20 cellular contexts compared by ENCODE assay signal in the genomic region with DNA sequence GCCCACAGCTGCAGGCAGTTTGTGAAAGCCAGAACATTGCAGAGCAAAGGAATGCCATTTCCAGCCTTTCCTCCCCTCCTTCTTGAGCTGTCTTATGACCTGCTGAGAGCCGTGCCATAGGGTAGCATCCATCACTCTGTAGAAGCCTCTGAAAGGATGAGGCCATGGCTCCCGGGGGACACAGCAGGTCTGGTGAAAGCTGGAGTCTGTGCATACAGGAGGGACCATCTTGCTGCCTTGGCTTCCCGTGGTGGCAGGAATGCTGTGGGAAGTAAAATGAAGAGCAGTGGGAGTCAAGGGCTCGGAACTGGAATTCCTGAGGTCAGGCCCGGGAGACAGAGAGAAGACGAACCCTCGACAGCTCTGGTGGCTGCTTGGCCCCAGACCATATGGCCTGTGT. TPM values are rescaled to one million over a fixed set of nuclear protein-coding genes. Genes with fewer than 3 reads are reported as not detected.
DNase-seq lines count a peak whose midpoint lies in the region; FAIRE-seq and TF ChIP-seq lines count a peak whose summit lies in the region.
"Had no signal": no experiment of that assay in that cellular context is flagged by ENCODE, and none has a peak within 500 bp of the region (broad histone marks: within the 10 kb centered on the region; RNA-seq: fewer than 3 reads in every experiment).

No MANE protein-coding gene starts in this region.

- no peak overlapping the region for H3K9ac ChIP-seq in BLaER1

- no peak for TF ChIP-seq CTCF in sigmoid colon (IDR thresholded peaks at IDR 0.05)

- H4K20me1 ChIP-seq in BLaER1: no peaks in the 10 kb centered on the region

- no peaks in the 10 kb centered on the region for H3K9me3 ChIP-seq in BLaER1
- H3K9me3 ChIP-seq in sigmoid colon: no peaks in the 10 kb centered on the region

- H3K27me3 ChIP-seq in BLaER1: no peaks in the 10 kb centered on the region; the same call in 1 of the 2 replicates
- peaks cover 0 to 2% (median 0%) of the 10 kb centered on the region in 3 donors for H3K27me3 ChIP-seq in sigmoid colon

- H3K4me3 ChIP-seq in BLaER1 (no peak overlapping the region), sigmoid colon (no peak overlapping the region)

- WGBS in sigmoid colon, 2 donors: 74 to 79% methylated on average over 7 of the region's 7 CpGs

- peak overlapping the region; percentile 66 for H3K4me2 ChIP-seq in BLaER1

- no peak for TF ChIP-seq EP300 in sigmoid colon (IDR thresholded peaks at IDR 0.05)

- no peak for TF ChIP-seq POLR2A in sigmoid colon (IDR thresholded peaks at IDR 0.05)
- TF ChIP-seq POLR2A in GM12892 (IDR thresholded peaks at IDR 0.05; ENCODE audit: low read depth, low read length): no peak

- FAIRE-seq in GM12892 (lab: Jason Lieb, UNC): no peak

- H3K36me3 ChIP-seq in BLaER1: no peaks in the 10 kb centered on the region
- H3K36me3 ChIP-seq in sigmoid colon: no peaks in the 10 kb centered on the region

- DNase-seq in SK-MEL-5 (ENCODE audit: low read depth, low spot score): peak; percentile 55
- DNase-seq in fibroblast of peridontal ligament (ENCODE audit: extremely low read depth): peak; percentile 33
- DNase-seq in sigmoid colon: no peak
- no peak for DNase-seq in NCI-H2196 treated with DMSO at 0.1 percent for 48 hours (lab: John Stamatoyannopoulos, UW; ENCODE audit: unreplicated experiment)
- DNase-seq in Kasumi-1 (lab: John Stamatoyannopoulos, UW): no peak
- no peak for DNase-seq in GM12892 (ENCODE audit: insufficient read length)
- no peak for DNase-seq in activated naive CD4-positive, alpha-beta T cell treated with Interleukin-2 at 50 U/mL for 16 hours
- DNase-seq: activated B cell treated with CpG ODN at 0.5 μM for 24 hours; activated CD8-positive, alpha-beta T cell treated with anti-CD3 and anti-CD28 coated beads, Interleukin-2, amount 10 ng/mL, durations not matched to agents 7 days and 5 days; activated T-cell treated with anti-CD3 and anti-CD28 coated beads, Interleukin-2, amount 50 U/mL, for 48 hours; effector CD8-positive, alpha-beta T cell; hypothalamus; KG1; NCI-H2029 treated with DMSO at 0.1 percent for 48 hours; NCI-H524; stimulated activated CD4-positive, alpha-beta T cell treated with anti-CD3 and anti-CD28 coated beads, Interleukin-2, amount 100 ng/mL, for 24 hours; stimulated activated naive CD8-positive, alpha-beta T cell treated with anti-CD3 and anti-CD28 coated beads, Interleukin-15, amount 100 ng/mL, for 72 hours; T-helper 17 cell had no signal

- in situ Hi-C loops in SK-MEL-5 (cut with HindIII; ENCODE audit: low pct_unique_long_range_greater_than_20kb, low sequenced_read_pairs): loop anchor here (10.0 kb wide), 1 partner anchor 76 kb away; no protein-coding TSS in a partner anchor

- intact Hi-C loops in sigmoid colon (cut with DNase I): no loop called here

- H3K4me1 ChIP-seq in BLaER1 (peaks cover 77% of the 10 kb centered on the region), sigmoid colon (peaks cover 0 to 53% (median 42%) of the 10 kb centered on the region in 4 donors)

- H3K27ac ChIP-seq in BLaER1: no peak overlapping the region
- peak overlapping the region; percentile 3 to 88 (median 81) for H3K27ac ChIP-seq in sigmoid colon

RNA-seq across cellular contexts. Expression of a gene that starts 30.9 kb away (rescaled TPM):
- 1.2 and 2.9 TPM in 2 replicates for total RNA-seq in SK-MEL-5 (2014; rRNA removed; shearing (Covaris generic))
- polyA plus RNA-seq in SK-MEL-5 (2015; cell fraction: cytosol; rRNA removed): 2.9 and 3.0 TPM in 2 replicates
- polyA plus RNA-seq in SK-MEL-5 (2015; cell fraction: nucleus; rRNA removed): 1.0 and 1.6 TPM in 2 replicates
- total RNA-seq in sigmoid colon: 10 to 100 TPM; 17.4 to 33.9 (median 20.2) TPM
- polyA plus RNA-seq in sigmoid colon: 1 to 10 TPM in 2 of 3 donors, under 1 TPM in 1; 0.60 to 5.7 (median 3.0) TPM
- polyA plus RNA-seq in GM12892 (2012; ENCODE audit: missing spikeins): 0.28 TPM
- total RNA-seq: activated B cell treated with CpG ODN at 0.5 μM for 24 hours; activated CD8-positive, alpha-beta T cell treated with anti-CD3 and anti-CD28 coated beads, Interleukin-2, amount 10 ng/mL, durations not matched to agents 7 days and 5 days had no signal
- polyA plus RNA-seq: neural cell had no signal

Comparison
In these comparisons a context has a peak if more than half of its experiments do, and no peak if none do; other contexts are left out.
1. DNase-seq: peak in SK-MEL-5 (single experiment) and fibroblast of peridontal ligament (single experiment); none in sigmoid colon (single experiment), NCI-H2196 treated with DMSO at 0.1 percent for 48 hours (single experiment), Kasumi-1 (0 of 2), GM12892 (single experiment) and activated naive CD4-positive, alpha-beta T cell treated with Interleukin-2 at 50 U/mL for 16 hours (single experiment).